In the genomic region with DNA sequence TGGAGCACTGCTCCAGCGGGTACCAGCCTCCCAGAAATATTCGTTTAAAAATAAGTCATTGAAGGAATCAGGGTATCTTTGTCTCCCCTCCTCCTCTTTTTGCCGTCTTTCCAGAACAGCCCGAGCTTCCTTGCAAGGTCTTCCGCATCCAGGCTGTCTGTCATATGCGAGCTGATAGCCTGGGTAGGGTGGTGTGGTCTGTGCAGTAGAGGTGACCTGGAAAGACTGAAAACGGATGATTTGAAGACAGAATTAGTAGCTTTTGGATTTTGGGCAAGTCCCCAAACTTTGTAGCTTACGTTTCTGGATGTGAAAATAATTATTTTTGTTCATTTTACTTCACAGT, we compare ENCODE assay signal across 8 cellular contexts. TPM values are rescaled to one million over a fixed set of nuclear protein-coding genes. Genes with fewer than 3 reads are reported as not detected.
DNase-seq lines count a peak whose midpoint lies in the region; ATAC-seq and FAIRE-seq lines count a peak whose summit lies in the region.

No MANE protein-coding gene starts in this region.

- no peak overlapping the region for H3K27ac ChIP-seq in thymus (ENCODE audit: low read depth)

- H3K4me1 ChIP-seq in thymus (ENCODE audit: control insufficient read depth, insufficient read depth, low read length), result peaks cover 2% of the 10 kb centered on the region

- H3K4me3 ChIP-seq in thymus (ENCODE audit: low read length), result peak overlapping the region; percentile 85

- no peaks in the 10 kb centered on the region for H3K27me3 ChIP-seq in thymus (ENCODE audit: control insufficient read depth, insufficient read depth)

- H3K27me3 Mint-ChIP-seq in activated naive CD8-positive, alpha-beta T cell treated with anti-CD3 and anti-CD28 coated beads, Interleukin-2, amount 50 U/mL, for 24 hours, result no peaks in the 10 kb centered on the region

- peak overlapping the region; percentile 92 for H3K4me3 Mint-ChIP-seq in activated naive CD8-positive, alpha-beta T cell treated with anti-CD3 and anti-CD28 coated beads, Interleukin-2, amount 50 U/mL, for 24 hours

- no peak for ATAC-seq in activated naive CD8-positive, alpha-beta T cell treated with anti-CD3 and anti-CD28 coated beads, Interleukin-2, amount 50 U/mL, for 24 hours

- no peaks in the 10 kb centered on the region for H3K36me3 ChIP-seq in thymus (ENCODE audit: control insufficient read depth, insufficient read depth)

- no peaks in the 10 kb centered on the region for H3K36me3 Mint-ChIP-seq in activated naive CD8-positive, alpha-beta T cell treated with anti-CD3 and anti-CD28 coated beads, Interleukin-2, amount 50 U/mL, for 24 hours (ENCODE audit: low read depth)

- 2% methylated on average over 8 of the region's 8 CpGs for WGBS in thymus

- H3K4me1 Mint-ChIP-seq in activated naive CD8-positive, alpha-beta T cell treated with anti-CD3 and anti-CD28 coated beads, Interleukin-2, amount 50 U/mL, for 24 hours, result peaks cover 13% of the 10 kb centered on the region

- no peaks in the 10 kb centered on the region for H3K9me3 ChIP-seq in thymus (ENCODE audit: control insufficient read depth)

- DNase-seq in NCI-H748 (lab: John Stamatoyannopoulos, UW; ENCODE audit: unreplicated experiment), result peak; percentile 17
- no peak for DNase-seq in NCI-H748 treated with DMSO at 0.1 percent for 48 hours (lab: John Stamatoyannopoulos, UW)
- DNase-seq in HTR-8/SVneo (ENCODE audit: insufficient read length, low spot score), result peak; percentile 2
- peak; percentile 3 for DNase-seq in activated naive CD8-positive, alpha-beta T cell treated with anti-CD3 and anti-CD28 coated beads, Interleukin-2, amount 50 U/mL, for 24 hours
- peak; percentile 17 for DNase-seq in kidney tubule cell (ENCODE audit: low spot score)
- no peak for DNase-seq in GDM1 (lab: John Stamatoyannopoulos, UW)
- DNase-seq in SW 1271 (lab: John Stamatoyannopoulos, UW), result no peak

- no peak for FAIRE-seq in HTR-8/SVneo (lab: Jason Lieb, UNC)

- peak overlapping the region; percentile 88 for H3K27ac Mint-ChIP-seq in activated naive CD8-positive, alpha-beta T cell treated with anti-CD3 and anti-CD28 coated beads, Interleukin-2, amount 50 U/mL, for 24 hours

- H3K9me3 Mint-ChIP-seq in activated naive CD8-positive, alpha-beta T cell treated with anti-CD3 and anti-CD28 coated beads, Interleukin-2, amount 50 U/mL, for 24 hours, result no peaks in the 10 kb centered on the region

RNA-seq across cellular contexts. Expression of gene VPS50, which starts 0.5 kb away (rescaled TPM):
- 16.3 TPM for polyA plus RNA-seq in thymus

RNA-seq across cellular contexts. Expression of gene HEPACAM2, which starts 6.4 kb away (rescaled TPM):
- 0.66 TPM for polyA plus RNA-seq in thymus

Comparison
In these comparisons a context has a peak if more than half of its experiments do, and no peak if none do; other contexts are left out.
1. DNase-seq: peak in NCI-H748 (single experiment), HTR-8/SVneo (single experiment), activated naive CD8-positive, alpha-beta T cell treated with anti-CD3 and anti-CD28 coated beads, Interleukin-2, amount 50 U/mL, for 24 hours (single experiment) and kidney tubule cell (single experiment); none in NCI-H748 treated with DMSO at 0.1 percent for 48 hours (single experiment), GDM1 (single experiment) and SW 1271 (0 of 2).